1 cellular context compared by ENCODE assay signal in the genomic region with DNA sequence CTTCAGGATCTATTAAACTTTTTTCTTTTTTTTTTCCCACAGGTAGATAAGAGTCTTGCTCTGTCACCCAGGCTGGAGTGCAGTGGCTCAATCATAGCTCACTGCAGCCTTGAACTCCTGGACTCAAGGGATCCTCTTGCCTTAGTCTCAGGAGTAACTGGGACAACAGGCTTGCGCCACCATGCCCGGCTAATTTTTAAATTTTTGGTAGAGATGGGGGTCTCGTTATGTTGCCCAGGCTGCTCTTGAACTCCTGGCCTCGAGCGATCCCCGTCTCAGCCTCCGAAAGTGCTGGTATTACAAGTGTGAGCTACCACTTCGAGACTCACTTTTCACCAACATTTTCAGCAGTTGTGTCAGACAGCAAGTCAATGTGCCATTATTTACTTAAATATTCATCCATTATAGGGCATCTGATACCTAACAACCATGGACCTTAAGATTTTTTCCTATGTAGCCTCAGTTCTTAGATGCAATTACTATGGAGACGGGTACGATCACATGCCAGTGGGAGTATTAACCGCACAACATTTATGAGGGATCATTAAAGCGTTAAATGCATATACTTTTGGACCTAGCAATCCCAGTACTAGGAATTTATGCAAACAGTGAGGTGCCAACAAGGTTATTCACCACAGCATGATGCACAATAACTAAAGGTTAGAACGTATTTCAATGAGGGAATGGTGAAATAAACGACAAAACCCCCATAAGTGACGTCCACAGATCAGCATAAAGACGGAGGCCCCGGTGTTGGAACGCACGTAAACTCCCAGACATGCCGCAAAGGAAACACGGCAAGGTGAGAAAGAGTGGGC.
TF ChIP-seq lines count a peak whose summit lies in the region.

No MANE protein-coding gene starts in this region.

TF ChIP-seq in endothelial cell of umbilical vein, 7 proteins besides CTCF, POLR2A, EP300 and RAD21:
- TF ChIP-seq POLR2AphosphoS5 (IDR thresholded peaks at IDR 0.05; ENCODE audit: insufficient read depth, low read depth, low read length) = no peak
- no peak for TF ChIP-seq FOS (IDR thresholded peaks at IDR 0.05; ENCODE audit: borderline replicate concordance, insufficient read depth, low read length)
- TF ChIP-seq MYC (IDR thresholded peaks at IDR 0.05; ENCODE audit: low read depth, low read length) = no peak
- TF ChIP-seq JUN (IDR thresholded peaks at IDR 0.05; ENCODE audit: borderline replicate concordance, insufficient read depth, insufficient read length, low read depth) = no peak
- TF ChIP-seq GATA2 (IDR thresholded peaks at IDR 0.05; ENCODE audit: insufficient read depth, insufficient read length, low read depth, low read length) = no peak
- TF ChIP-seq, protein P1, sequence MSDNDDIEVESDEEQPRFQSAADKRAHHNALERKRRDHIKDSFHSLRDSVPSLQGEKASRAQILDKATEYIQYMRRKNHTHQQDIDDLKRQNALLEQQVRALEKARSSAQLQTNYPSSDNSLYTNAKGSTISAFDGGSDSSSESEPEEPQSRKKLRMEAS (IDR thresholded peaks at IDR 0.05; ENCODE audit: insufficient read depth, insufficient read length) = no peak
- no peak for TF ChIP-seq EZH2 (IDR thresholded peaks at IDR 0.05; ENCODE audit: borderline replicate concordance, low read depth, low read length, severe bottlenecking)
TF ChIP-seq in endothelial cell of umbilical vein: peak in this region for 0.
